ENCODE assay signal across 8 cellular contexts in genomic region chr7:151745090-151745638, GRCh38.
DNase-seq lines count a peak whose midpoint lies in the region; ATAC-seq lines count a peak whose summit lies in the region.

No MANE protein-coding gene starts in this region.

- H3K36me3 ChIP-seq in Karpas-422 (ENCODE audit: insufficient read depth, low read length) = no peaks in the 10 kb centered on the region

- H3K4me3 ChIP-seq in Karpas-422 (ENCODE audit: low read length) = no peak overlapping the region

- no peak overlapping the region for H2AFZ ChIP-seq in Karpas-422 (ENCODE audit: low read length)

- no peaks in the 10 kb centered on the region for H3K9me3 ChIP-seq in Karpas-422 (ENCODE audit: low read length)

- in situ Hi-C loops in Caki2 (cut with HindIII; ENCODE audit: low pct_unique_long_range_greater_than_20kb, low sequenced_read_pairs) = loop anchor here (25.0 kb wide), 1 partner anchor 383 kb away; no protein-coding TSS in a partner anchor

- no peaks in the 10 kb centered on the region for H3K79me2 ChIP-seq in Karpas-422 (ENCODE audit: low read length)

- H3K27me3 ChIP-seq in Karpas-422 (ENCODE audit: low read length) = no peaks in the 10 kb centered on the region

- peaks cover 18% of the 10 kb centered on the region for H3K4me1 ChIP-seq in Karpas-422 (ENCODE audit: low read length)

- no peak for ATAC-seq in GM18519 (IDR thresholded peaks at IDR 0.05; ENCODE audit: low FRiP score, unreplicated experiment)
- ATAC-seq in HG03442 (IDR thresholded peaks at IDR 0.05; ENCODE audit: unreplicated experiment) = no peak

- H4K20me1 ChIP-seq in Karpas-422 (ENCODE audit: insufficient read depth, low read depth, low read length) = no peaks in the 10 kb centered on the region

- DNase-seq in Caki2 (ENCODE audit: low read depth) = peak; percentile 95
- DNase-seq in Karpas-422 = peak; percentile 54
- peak; percentile 36 for DNase-seq in brain pericyte (ENCODE audit: low read depth, low spot score)
- DNase-seq in mucosa of gallbladder (ENCODE audit: low spot score) = peak; percentile 56
- no peak for DNase-seq in NCI-H2196 (lab: John Stamatoyannopoulos, UW; ENCODE audit: unreplicated experiment)
- no peak for DNase-seq in NCI-H2171 treated with DMSO at 0.1 percent for 48 hours (lab: John Stamatoyannopoulos, UW)

- no peak overlapping the region for H3K9ac ChIP-seq in Karpas-422 (ENCODE audit: low read length)

- no peaks in the 10 kb centered on the region for H3K9me2 ChIP-seq in Karpas-422 (replicated peaks; ENCODE audit: insufficient read depth, low read length)

- H3K27ac ChIP-seq in Karpas-422 (ENCODE audit: low read length) = no peak overlapping the region

- no peak overlapping the region for H3K4me2 ChIP-seq in Karpas-422 (ENCODE audit: low read depth, low read length, poor library complexity, severe bottlenecking)

Comparison
In these comparisons a context has a peak if more than half of its experiments do, and no peak if none do; other contexts are left out.
1. DNase-seq: peak in Caki2 (single experiment), Karpas-422 (single experiment), brain pericyte (single experiment) and mucosa of gallbladder (single experiment); none in NCI-H2196 (single experiment) and NCI-H2171 treated with DMSO at 0.1 percent for 48 hours (single experiment).